Comparison of ENCODE assay signal across 8 cellular contexts in genomic region chr10:75404335-75405200, GRCh38. TPM values are rescaled to one million over a fixed set of nuclear protein-coding genes. Genes with fewer than 3 reads are reported as not detected.
A peak's percentile ranks its signal among the peaks of the same experiment; 100 is the strongest.
DNase-seq lines count a peak whose midpoint lies in the region; ATAC-seq and TF ChIP-seq lines count a peak whose summit lies in the region.

No MANE protein-coding gene starts in this region.

- peak overlapping the region in 5 of 8 donors; percentile 15 to 84 (median 48) for H3K4me3 Mint-ChIP-seq in naive B cell

- H3K27me3 Mint-ChIP-seq in naive B cell = peaks cover 58 to 74% (median 67%) of the 10 kb centered on the region in 3 donors

- no peak for TF ChIP-seq CTCF in GM10248 (IDR thresholded peaks at IDR 0.05; ENCODE audit: control extremely low read depth, extremely low read depth, low read depth, missing control alignments)

- ATAC-seq in naive B cell (ENCODE audit: low read depth in 2 of 2) (no peak), GM21576 (IDR thresholded peaks at IDR 0.05; ENCODE audit: unreplicated experiment) (no peak), GM21786 (IDR thresholded peaks at IDR 0.05; ENCODE audit: unreplicated experiment) (no peak), GM21447 (IDR thresholded peaks at IDR 0.05; ENCODE audit: unreplicated experiment) (no peak)

- peaks cover 34 to 52% (median 35%) of the 10 kb centered on the region in 3 donors for H3K4me1 Mint-ChIP-seq in naive B cell

- DNase-seq in GM10248 (ENCODE audit: extremely low spot score) = peak; percentile 40
- peak; percentile 38 for DNase-seq in NCI-H2171 (lab: John Stamatoyannopoulos, UW)
- DNase-seq in ecto neural progenitor cell (ENCODE audit: low spot score) = peak; percentile 79
- DNase-seq in naive B cell = no peak
- no peak for DNase-seq in stimulated activated CD8-positive, alpha-beta memory T cell treated with anti-CD3 and anti-CD28 coated beads, Interleukin-4, amount 100 ng/mL, for 48 hours

- no peak overlapping the region for H3K27ac Mint-ChIP-seq in naive B cell

- H3K9me3 Mint-ChIP-seq in naive B cell = peaks cover 3 to 7% (median 5%) of the 10 kb centered on the region in 7 donors

- CTCF ChIA-PET in GM10248 (lab: Yijun Ruan, JAX) = no interaction called here

- POLR2A ChIA-PET in GM10248 (lab: Yijun Ruan, JAX) = no interaction called here

- peaks cover 4 to 25% of the 10 kb centered on the region in 2 donors for H3K36me3 Mint-ChIP-seq in naive B cell

RNA-seq across cellular contexts. Expression of gene ZNF503, which starts 3.0 kb away (rescaled TPM):
- polyA plus RNA-seq in naive B cell (ENCODE audit: low read depth in 6 of 6) = not detected

RNA-seq across cellular contexts. Expression of gene LRMDA, which starts 26.9 kb away (rescaled TPM):
- polyA plus RNA-seq in naive B cell (ENCODE audit: low read depth in 6 of 6) = 1 to 10 TPM in 1 of 6 donors, not detected in 5; 2.1 TPM

Comparison
In these comparisons a context has a peak if more than half of its experiments do, and no peak if none do; other contexts are left out.
1. DNase-seq: peak in GM10248 (single experiment), NCI-H2171 (single experiment) and ecto neural progenitor cell (single experiment); none in naive B cell (single experiment) and stimulated activated CD8-positive, alpha-beta memory T cell treated with anti-CD3 and anti-CD28 coated beads, Interleukin-4, amount 100 ng/mL, for 48 hours (single experiment).